Comparison of ENCODE assay signal across 26 cellular contexts in genomic region chr1:236689713-236690569, GRCh38. TPM values are rescaled to one million over a fixed set of nuclear protein-coding genes. Genes with fewer than 3 reads are reported as not detected.
DNase-seq lines count a peak whose midpoint lies in the region; ATAC-seq, FAIRE-seq and TF ChIP-seq lines count a peak whose summit lies in the region.
"Had no signal": no experiment of that assay in that cellular context is flagged by ENCODE, and none has a peak within 500 bp of the region (broad histone marks: within the 10 kb centered on the region; RNA-seq: fewer than 3 reads in every experiment).

No MANE protein-coding gene starts in this region.

- DNase-seq in Right ventricle myocardium superior (peak; percentile 55), cardiac septum (ENCODE audit: low spot score) (no peak), bronchial epithelial cell (ENCODE audit: low read depth) (peak; percentile 29), kidney epithelial cell (ENCODE audit: low read depth) (peak; percentile 19), lower leg skin (ENCODE audit: low spot score in 2 of 2) (no peak), NCI-H2029 (lab: John Stamatoyannopoulos, UW) (no peak)
- DNase-seq: activated CD4-positive, alpha-beta T cell treated with anti-CD3 and anti-CD28 coated beads, Interleukin-2, amount 10 ng/mL, durations not matched to agents 7 days and 5 days; activated CD8-positive, alpha-beta memory T cell treated with anti-CD3 and anti-CD28 coated beads, Interleukin-2, amount 10 ng/mL, durations not matched to agents 7 days and 5 days; activated T-cell treated with anti-CD3 and anti-CD28 coated beads, Interleukin-2, amount 50 U/mL, for 48 hours; glutamatergic neuron; KG1; kidney; mesenchymal stem cell; MM.1S; NCI-H2081 treated with DMSO at 0.1 percent for 48 hours; NCI-H226; NCI-H69; small intestine; T-helper 2 cell; WERI-Rb-1 had no signal

- H3K36me3 Mint-ChIP-seq in stimulated activated memory B cell treated with anti-CD40 and anti-IgM and Interleukin-4, amounts not matched to agents 10 μg/mL and 1 μg/mL and 100 μg/mL, for 72 hours: peaks cover 8% of the 10 kb centered on the region

- H3K9ac ChIP-seq in skeletal muscle tissue (ENCODE audit: low read depth in 1 of 3, low read length in 3 of 3): peak overlapping the region; percentile 69 to 81 (median 75)
- H3K9ac ChIP-seq: BLaER1 had no signal

- ATAC-seq in Right ventricle myocardium superior (ENCODE audit: poor library complexity): peak; percentile 32
- no peak for ATAC-seq in stimulated activated memory B cell treated with anti-CD40 and anti-IgM and Interleukin-4, amounts not matched to agents 10 μg/mL and 1 μg/mL and 100 μg/mL, for 72 hours
- ATAC-seq: activated CD8-positive, alpha-beta memory T cell treated with anti-CD3 and anti-CD28 coated beads, Interleukin-2, amount 10 ng/mL, durations not matched to agents 7 days and 5 days had no signal

- no peak for TF ChIP-seq POLR2A in lower leg skin (IDR thresholded peaks at IDR 0.05)

- TF ChIP-seq CTCF in bronchial epithelial cell (IDR thresholded peaks at IDR 0.05; ENCODE audit: insufficient read depth, low read length, severe bottlenecking): no peak
- TF ChIP-seq CTCF in kidney epithelial cell (IDR thresholded peaks at IDR 0.05; ENCODE audit: insufficient read depth, low read length, poor library complexity, severe bottlenecking): no peak
- TF ChIP-seq CTCF in lower leg skin (IDR thresholded peaks at IDR 0.05): no peak

- peaks cover 28 to 36% (median 34%) of the 10 kb centered on the region in 3 donors for H3K4me1 ChIP-seq in skeletal muscle tissue (ENCODE audit: control insufficient read depth in 3 of 3, insufficient read depth in 3 of 3, low read length in 3 of 3)
- H3K4me1 ChIP-seq: BLaER1 had no signal

- H3K27me3 ChIP-seq in bronchial epithelial cell (ENCODE audit: control insufficient read depth, insufficient read depth, low read length) (peaks cover 8% of the 10 kb centered on the region), kidney epithelial cell (ENCODE audit: control insufficient read depth, insufficient read depth, low read length) (peaks cover 18% of the 10 kb centered on the region), skeletal muscle tissue (ENCODE audit: control insufficient read depth in 3 of 3, insufficient read depth in 3 of 3, low read length in 3 of 3) (peaks cover 0 to 5% (median 2%) of the 10 kb centered on the region in 3 donors)
- H3K27me3 ChIP-seq: BLaER1 had no signal

- 77 to 81% methylated on average over 11 of the region's 11 CpGs for WGBS in lower leg skin, 2 donors

- H3K9me3 Mint-ChIP-seq in stimulated activated memory B cell treated with anti-CD40 and anti-IgM and Interleukin-4, amounts not matched to agents 10 μg/mL and 1 μg/mL and 100 μg/mL, for 72 hours: peaks cover 7% of the 10 kb centered on the region
- H3K9me3 Mint-ChIP-seq: activated CD4-positive, alpha-beta T cell treated with anti-CD3 and anti-CD28 coated beads, Interleukin-2, amount 10 ng/mL, durations not matched to agents 7 days and 5 days had no signal

- H3K4me1 Mint-ChIP-seq in stimulated activated memory B cell treated with anti-CD40 and anti-IgM and Interleukin-4, amounts not matched to agents 10 μg/mL and 1 μg/mL and 100 μg/mL, for 72 hours: peaks cover 10% of the 10 kb centered on the region

- no peak for FAIRE-seq in bronchial epithelial cell (lab: Jason Lieb, UNC)
- FAIRE-seq: endothelial cell of umbilical vein, kidney, small intestine had no signal

- peak overlapping the region; percentile 99 for H3K27ac ChIP-seq in skeletal muscle tissue (ENCODE audit: low read depth, low read length)
- H3K27ac ChIP-seq: BLaER1, suprapubic skin, WERI-Rb-1 had no signal

- H3K36me3 ChIP-seq in bronchial epithelial cell (ENCODE audit: control insufficient read depth, insufficient read depth, low read length) (no peaks in the 10 kb centered on the region), kidney epithelial cell (ENCODE audit: control insufficient read depth, insufficient read depth, low read length) (no peaks in the 10 kb centered on the region), skeletal muscle tissue (ENCODE audit: control insufficient read depth in 3 of 3, insufficient read depth in 3 of 3, low read length in 3 of 3) (peaks cover 0 to 8% (median 0%) of the 10 kb centered on the region in 3 donors)
- H3K36me3 ChIP-seq: BLaER1, suprapubic skin, WERI-Rb-1 had no signal

- peaks cover 86% of the 10 kb centered on the region for H3K27me3 Mint-ChIP-seq in stimulated activated memory B cell treated with anti-CD40 and anti-IgM and Interleukin-4, amounts not matched to agents 10 μg/mL and 1 μg/mL and 100 μg/mL, for 72 hours

- H3K27ac Mint-ChIP-seq in stimulated activated memory B cell treated with anti-CD40 and anti-IgM and Interleukin-4, amounts not matched to agents 10 μg/mL and 1 μg/mL and 100 μg/mL, for 72 hours: no peak overlapping the region
- H3K27ac Mint-ChIP-seq: activated CD4-positive, alpha-beta T cell treated with anti-CD3 and anti-CD28 coated beads, Interleukin-2, amount 10 ng/mL, durations not matched to agents 7 days and 5 days; activated CD8-positive, alpha-beta memory T cell treated with anti-CD3 and anti-CD28 coated beads, Interleukin-2, amount 10 ng/mL, durations not matched to agents 7 days and 5 days; progenitor cell of endocrine pancreas had no signal

- H3K9me3 ChIP-seq in skeletal muscle tissue (ENCODE audit: control insufficient read depth in 3 of 3, low read length in 3 of 3): no peaks in the 10 kb centered on the region
- H3K9me3 ChIP-seq: suprapubic skin had no signal

- H3K4me3 Mint-ChIP-seq in stimulated activated memory B cell treated with anti-CD40 and anti-IgM and Interleukin-4, amounts not matched to agents 10 μg/mL and 1 μg/mL and 100 μg/mL, for 72 hours: no peak overlapping the region
- H3K4me3 Mint-ChIP-seq: activated CD4-positive, alpha-beta T cell treated with anti-CD3 and anti-CD28 coated beads, Interleukin-2, amount 10 ng/mL, durations not matched to agents 7 days and 5 days; activated CD8-positive, alpha-beta memory T cell treated with anti-CD3 and anti-CD28 coated beads, Interleukin-2, amount 10 ng/mL, durations not matched to agents 7 days and 5 days had no signal

- H3K4me3 ChIP-seq in bronchial epithelial cell (ENCODE audit: low read depth, low read length) (no peak overlapping the region), kidney epithelial cell (ENCODE audit: low read depth, low read length) (no peak overlapping the region), skeletal muscle tissue (ENCODE audit: low read length in 3 of 3) (peak overlapping the region; percentile 54 to 77 (median 68)), lower leg skin (ENCODE audit: low read depth, poor library complexity, severe bottlenecking) (no peak overlapping the region)
- H3K4me3 ChIP-seq: BLaER1, suprapubic skin had no signal

- intact Hi-C loops in Right ventricle myocardium superior (cut with DNase I) (loop anchor here (10.0 kb wide), 1 partner anchor 75 kb away; no protein-coding TSS in a partner anchor), cardiac septum (cut with DNase I) (loop anchor here (5.0 kb wide), 1 partner anchor 57 kb away; no protein-coding TSS in a partner anchor), lower leg skin (cut with DNase I; ENCODE audit: low total_unique reads) (no loop called here)

RNA-seq across cellular contexts. Expression of gene ACTN2, which starts 3.6 kb away (rescaled TPM):
- total RNA-seq in Right ventricle myocardium superior (1,943 TPM), cardiac septum (3,389 TPM), bronchial epithelial cell (0.79 TPM in 1 of 2 replicates, not detected in the other), kidney epithelial cell (0.17 and 0.48 TPM in 2 replicates), skeletal muscle tissue (660 TPM), lower leg skin (under 1 TPM in 2 of 4 donors, not detected in 2; 0.06 to 0.20 TPM)
- total RNA-seq: activated CD4-positive, alpha-beta T cell treated with anti-CD3 and anti-CD28 coated beads, Interleukin-2, amount 10 ng/mL, durations not matched to agents 7 days and 5 days; activated CD8-positive, alpha-beta memory T cell treated with anti-CD3 and anti-CD28 coated beads, Interleukin-2, amount 10 ng/mL, durations not matched to agents 7 days and 5 days had no signal

Comparison
In these comparisons a context has a peak if more than half of its experiments do, and no peak if none do; other contexts are left out.
1. DNase-seq: peak in Right ventricle myocardium superior (single experiment), bronchial epithelial cell (single experiment) and kidney epithelial cell (single experiment); none in cardiac septum (single experiment), lower leg skin (0 of 2) and NCI-H2029 (single experiment).
2. H3K4me3 ChIP-seq: peak in skeletal muscle tissue (3 of 3); none in bronchial epithelial cell (single experiment), kidney epithelial cell (single experiment) and lower leg skin (single experiment).
3. RNA of gene ACTN2, which starts 3.6 kb away (total RNA-seq): 3,389 TPM in cardiac septum (single experiment), 1,943 TPM in Right ventricle myocardium superior (single experiment) and 660 TPM in skeletal muscle tissue (single experiment); 0.79 TPM in bronchial epithelial cell, 0.17 to 0.48 TPM in kidney epithelial cell and 0.06 to 0.20 TPM in lower leg skin; every median in the first group is over 100 times any median in the second.